In the genomic region with DNA sequence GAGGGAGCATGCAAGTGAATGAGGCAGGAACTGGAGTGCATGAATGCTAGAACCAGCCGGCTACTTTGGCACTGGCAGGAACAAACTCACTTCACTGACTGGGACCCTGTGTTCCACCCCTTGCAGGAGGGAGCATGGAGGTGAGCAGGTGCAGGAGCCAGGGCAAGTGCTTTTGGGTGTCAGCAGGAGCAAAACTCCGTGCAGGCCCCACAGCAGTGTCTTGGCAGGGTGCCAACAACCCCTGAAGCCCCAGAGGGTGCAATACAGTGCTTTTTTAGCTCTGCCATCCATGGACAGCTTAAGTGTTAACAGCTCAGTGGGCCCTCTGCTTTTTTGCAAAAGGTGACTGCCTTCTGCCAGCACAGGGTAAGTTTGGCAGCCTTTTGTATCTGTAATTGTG, we compare ENCODE assay signal across 1 cellular context.
TF ChIP-seq lines count a peak whose summit lies in the region.

No MANE protein-coding gene starts in this region.

TF ChIP-seq in HepG2, 621 proteins besides CTCF, POLR2A, EP300 and RAD21:
- TF ChIP-seq LCORL (IDR thresholded peaks at IDR 0.05) (peak; percentile 56; the same call in 1 of the 2 replicates), LCORL (CRISPR knock-in tag; IDR thresholded peaks at IDR 0.05) (no peak), ZNF234 (CRISPR knock-in tag; conservative IDR thresholded peaks at IDR 0.05) (no peak)
TF ChIP-seq in HepG2: peak in this region for 1.
